ENCODE assay signal across 8 cellular contexts in genomic region chr16:2023098-2023925, GRCh38. TPM values are rescaled to one million over a fixed set of nuclear protein-coding genes. Genes with fewer than 3 reads are reported as not detected.
A peak's percentile ranks its signal among the peaks of the same experiment; 100 is the strongest.
DNase-seq lines count a peak whose midpoint lies in the region; TF ChIP-seq lines count a peak whose summit lies in the region.

No MANE protein-coding gene starts in this region.

- DNase-seq in GM19238 (ENCODE audit: insufficient read length, low spot score) (peak; percentile 99), HT-29 (ENCODE audit: low spot score) (peak; percentile 98), OCI-M1 (lab: John Stamatoyannopoulos, UW) (peak; percentile 94), esophagus muscularis mucosa (ENCODE audit: extremely low spot score) (peak; percentile 98)
- DNase-seq in activated T-cell treated with anti-CD3 and anti-CD28 coated beads, Interleukin-2, amount 50 U/mL, for 1 hour: peak; percentile 99
- DNase-seq in stimulated activated CD8-positive, alpha-beta memory T cell treated with anti-CD3 and anti-CD28 coated beads, Interleukin-7, amount 100 ng/mL, for 1 hour (ENCODE audit: low read depth in 2 of 2): peak; percentile 95 to 97

- TF ChIP-seq EP300 in esophagus muscularis mucosa (IDR thresholded peaks at IDR 0.05): no peak

- H3K9ac ChIP-seq in BLaER1 (peak overlapping the region; percentile 66; the same call in 1 of the 2 replicates), muscle layer of colon (ENCODE audit: low read length) (no peak overlapping the region)

- H3K9me3 ChIP-seq in BLaER1: no peaks in the 10 kb centered on the region
- no peaks in the 10 kb centered on the region for H3K9me3 ChIP-seq in esophagus muscularis mucosa
- no peaks in the 10 kb centered on the region for H3K9me3 ChIP-seq in muscle layer of colon (ENCODE audit: low read length)

- 10% methylated on average over 9 of the region's 51 CpGs for WGBS in esophagus muscularis mucosa

- H3K27me3 ChIP-seq in BLaER1 (peaks cover 74% of the 10 kb centered on the region), esophagus muscularis mucosa (peaks cover 0 to 43% (median 25%) of the 10 kb centered on the region in 4 donors), muscle layer of colon (ENCODE audit: control insufficient read depth in 1 of 2, insufficient read depth in 2 of 2, low read length in 2 of 2) (peaks cover 10 to 35% of the 10 kb centered on the region in 2 donors)

- peak overlapping the region; percentile 85 for H3K4me2 ChIP-seq in BLaER1

- TF ChIP-seq CTCF in esophagus muscularis mucosa (IDR thresholded peaks at IDR 0.05): peak; percentile 99

- H3K27ac ChIP-seq in BLaER1 (peak overlapping the region; percentile 52; the same call in 1 of the 2 replicates), esophagus muscularis mucosa (replicated peaks in 1 of 4) (peak overlapping the region; percentile 63 to 74 (median 70)), muscle layer of colon (ENCODE audit: low read depth, low read length) (no peak overlapping the region)

- TF ChIP-seq POLR2A in esophagus muscularis mucosa (IDR thresholded peaks at IDR 0.05; ENCODE audit: low read depth): no peak

- H3K4me1 ChIP-seq in BLaER1: peaks cover 57% of the 10 kb centered on the region
- peaks cover 47 to 72% (median 67%) of the 10 kb centered on the region in 4 donors for H3K4me1 ChIP-seq in esophagus muscularis mucosa
- peaks cover 30% of the 10 kb centered on the region for H3K4me1 ChIP-seq in muscle layer of colon (ENCODE audit: insufficient read depth, low read length)

- peak overlapping the region; percentile 56 for H3K4me3 ChIP-seq in BLaER1
- peak overlapping the region; percentile 33 to 50 (median 44) for H3K4me3 ChIP-seq in esophagus muscularis mucosa
- H3K4me3 ChIP-seq in muscle layer of colon (ENCODE audit: low read depth in 1 of 2, low read length in 2 of 2): peak overlapping the region; percentile 31 to 55

- intact Hi-C loops in esophagus muscularis mucosa (cut with DNase I): loop anchor here (1.0 kb wide), 1 partner anchor 116 kb away; no protein-coding TSS in a partner anchor

- H3K36me3 ChIP-seq in BLaER1: no peaks in the 10 kb centered on the region
- no peaks in the 10 kb centered on the region for H3K36me3 ChIP-seq in esophagus muscularis mucosa
- H3K36me3 ChIP-seq in muscle layer of colon (ENCODE audit: insufficient read depth, low read length): no peaks in the 10 kb centered on the region

- H4K20me1 ChIP-seq in BLaER1: peaks cover 15% of the 10 kb centered on the region

RNA-seq across cellular contexts. Expression of gene NHERF2, which starts 3.4 kb away (rescaled TPM):
- 258 and 259 TPM in 2 replicates for total RNA-seq in HT-29 (2014; rRNA removed; shearing (Covaris generic))
- 100 to 1,000 TPM in 2 of 4 donors, 10 to 100 TPM in 2; 45.3 to 130 (median 88.3) TPM for total RNA-seq in esophagus muscularis mucosa

RNA-seq across cellular contexts. Expression of gene NPW, which starts 3.7 kb away (rescaled TPM):
- 0.91 and 2.7 TPM in 2 replicates for total RNA-seq in HT-29 (2014; rRNA removed; shearing (Covaris generic))
- total RNA-seq in esophagus muscularis mucosa: not detected

RNA-seq across cellular contexts. Expression of gene ZNF598, which starts 13.7 kb away (rescaled TPM):
- total RNA-seq in HT-29 (2014; rRNA removed; shearing (Covaris generic)): 42.9 and 49.0 TPM in 2 replicates
- total RNA-seq in esophagus muscularis mucosa: 10 to 100 TPM; 23.3 to 46.5 (median 34.9) TPM

RNA-seq across cellular contexts. Expression of gene NTHL1, which starts 24.3 kb away (rescaled TPM):
- total RNA-seq in HT-29 (2014; rRNA removed; shearing (Covaris generic)): 157 and 215 TPM in 2 replicates
- 10 to 100 TPM; 11.8 to 25.2 (median 18.9) TPM for total RNA-seq in esophagus muscularis mucosa

RNA-seq across cellular contexts. Expression of gene TSC2, which starts 24.5 kb away (rescaled TPM):
- total RNA-seq in HT-29 (2014; rRNA removed; shearing (Covaris generic)): 75.1 and 85.0 TPM in 2 replicates
- 10 to 100 TPM; 41.3 to 71.7 (median 52.0) TPM for total RNA-seq in esophagus muscularis mucosa
